10 cellular contexts compared by ENCODE assay signal in genomic region chr14:57870686-57871457, GRCh38. TPM values are rescaled to one million over a fixed set of nuclear protein-coding genes. Genes with fewer than 3 reads are reported as not detected.
"Had no signal": no experiment of that assay in that cellular context is flagged by ENCODE, and none has a peak within 500 bp of the region (broad histone marks: within the 10 kb centered on the region; RNA-seq: fewer than 3 reads in every experiment).

No MANE protein-coding gene starts in this region.

- FAIRE-seq: TTC549 had no signal

- H3K4me3 ChIP-seq: breast epithelium, esophagus muscularis mucosa, prostate gland, sigmoid colon, testis had no signal

- DNase-seq: left ventricle myocardium superior; sigmoid colon; stimulated activated CD4-positive, alpha-beta T cell treated with anti-CD3 and anti-CD28 coated beads, Interleukin-12 subunit alpha, Interleukin-12 subunit beta, amount 100 ng/mL, for 4 hours; stimulated activated CD4-positive, alpha-beta T cell treated with anti-CD3 and anti-CD28 coated beads, Interleukin-4, amount 100 ng/mL, for 1 hour had no signal

- ATAC-seq: left ventricle myocardium superior had no signal

RNA-seq across cellular contexts. Expression of gene SLC35F4, which starts 5.0 kb away (rescaled TPM):
- total RNA-seq: breast epithelium, left ventricle myocardium superior, omental fat pad, sigmoid colon had no signal
- polyA plus RNA-seq: sigmoid colon had no signal
